In genomic region chr7:75866129-75866496, GRCh38 we compare ENCODE assay signal across 15 cellular contexts. TPM values are rescaled to one million over a fixed set of nuclear protein-coding genes. Genes with fewer than 3 reads are reported as not detected.
DNase-seq lines count a peak whose midpoint lies in the region; ATAC-seq, FAIRE-seq and TF ChIP-seq lines count a peak whose summit lies in the region.
"Had no signal": no experiment of that assay in that cellular context is flagged by ENCODE, and none has a peak within 500 bp of the region (broad histone marks: within the 10 kb centered on the region; RNA-seq: fewer than 3 reads in every experiment).

No MANE protein-coding gene starts in this region.

- TF ChIP-seq RAD21 in H1 (IDR thresholded peaks at IDR 0.05 in 1 of 2, conservative IDR thresholded peaks at IDR 0.05 in 1 of 2; ENCODE audit: low read depth in 2 of 2, low read length in 2 of 2): no peak

- H2AFZ ChIP-seq in H1 (ENCODE audit: low read length): 0 out of 2 replicates have a peak overlapping the region, but pooled peaks have one; percentile 56

- 91% methylated on average over 4 of the region's 4 CpGs; no CpG with 5 or more reads in 1 of the 2 experiments for WGBS in H1 (ENCODE audit: extremely low coverage in 1 of 2, insufficient coverage in 1 of 2, insufficient read length in 1 of 2, insufficient replicate concordance in 2 of 2, low coverage in 1 of 2, low lambda C conversion rate in 2 of 2, missing lambda C conversion rate in 1 of 2), 2 experiments
- 14 to 24% methylated on average over 4 of the region's 4 CpGs for WGBS in pancreas, 2 donors

- no peak overlapping the region for H3K18ac ChIP-seq in H1 (ENCODE audit: extremely low read depth, low read length)

- intact Hi-C loops in pancreas (cut with DNase I): loop anchor here in 2 of 3 donors (5.0 to 10.0 kb wide), 2 partner anchors 156 to 159 kb away; no protein-coding TSS in a partner anchor

- H3K4me3 Mint-ChIP-seq in activated naive CD8-positive, alpha-beta T cell treated with anti-CD3 and anti-CD28 coated beads for 36 hours: no peak overlapping the region
- H3K4me3 Mint-ChIP-seq: nephron progenitor cell had no signal

- H3K36me3 ChIP-seq in H1 (ENCODE audit: control insufficient read depth in 2 of 4, insufficient read depth in 4 of 4, low read length in 3 of 4) (no peaks in the 10 kb centered on the region), pancreas (no peaks in the 10 kb centered on the region)
- H3K36me3 ChIP-seq: transverse colon had no signal

- no peak overlapping the region for H2BK20ac ChIP-seq in H1 (ENCODE audit: low read length)

- H4K91ac ChIP-seq in H1 (replicated peaks; ENCODE audit: insufficient read length, low read length): peak overlapping the region; percentile 15

- H3K56ac ChIP-seq in H1 (replicated peaks; ENCODE audit: insufficient read length, low read depth, low read length): no peak overlapping the region

- no peak overlapping the region for H4K5ac ChIP-seq in H1 (ENCODE audit: insufficient read length, low read depth, low read length)

- H3K4me1 ChIP-seq in H1 (replicated peaks in 1 of 4; ENCODE audit: control insufficient read depth in 3 of 4, insufficient read depth in 4 of 4, low read length in 3 of 4) (peaks cover 0 to 3% (median 2%) of the 10 kb centered on the region in 4 experiments; a peak in 3 of 7 replicates), pancreas (no peaks in the 10 kb centered on the region)

- POLR2A ChIA-PET in H1 (lab: Charles Lee; ENCODE audit: partially characterized antibody): interaction anchor here (0.8 to 1.5 kb wide), 2 partner anchors 13 to 101 kb away, joined by 4 to 6 read pairs; partner anchors contain the start of gene RHBDD2

- H3K4me3 ChIP-seq in H1 (ENCODE audit: extremely low read depth in 1 of 4, insufficient read depth in 2 of 4, low read depth in 3 of 4, low read length in 4 of 4) (no peak overlapping the region), pancreas (no peak overlapping the region)
- H3K4me3 ChIP-seq: transverse colon had no signal

- no peak overlapping the region for H3K23ac ChIP-seq in H1 (ENCODE audit: insufficient read length)

- no peaks in the 10 kb centered on the region for H3K9me3 Mint-ChIP-seq in activated naive CD8-positive, alpha-beta T cell treated with anti-CD3 and anti-CD28 coated beads for 36 hours

- H3K79me2 ChIP-seq in H1 (ENCODE audit: control insufficient read depth in 1 of 2, insufficient read depth in 2 of 2, low read length in 2 of 2): no peaks in the 10 kb centered on the region

- H3K27ac ChIP-seq in H1 (ENCODE audit: low read depth, low read length) (no peak overlapping the region), pancreas (no peak overlapping the region)
- H3K27ac ChIP-seq: 22Rv1, transverse colon had no signal

- H4K20me1 ChIP-seq in H1 (replicated peaks in 1 of 2; ENCODE audit: control insufficient read depth in 1 of 2, insufficient read depth in 2 of 2, low read length in 2 of 2): no peaks in the 10 kb centered on the region

- H3K23me2 ChIP-seq in H1 (ENCODE audit: low read depth, low read length): no peaks in the 10 kb centered on the region

- DNase-seq in DMS 273 (lab: John Stamatoyannopoulos, UW; ENCODE audit: unreplicated experiment) (peak; percentile 64), DMS 273 treated with DMSO at 0.1 percent for 48 hours (lab: John Stamatoyannopoulos, UW) (no peak), M059J (ENCODE audit: low read depth) (peak; percentile 57), H1 (ENCODE audit: low read depth in 1 of 2, low spot score in 2 of 2) (no peak), pancreas (no peak), ureter (ENCODE audit: low spot score) (no peak), NCI-H1417 (lab: John Stamatoyannopoulos, UW) (no peak)
- no peak for DNase-seq in activated naive CD8-positive, alpha-beta T cell treated with anti-CD3 and anti-CD28 coated beads for 36 hours
- DNase-seq: KG1, NCI-H2171 had no signal

- H2BK5ac ChIP-seq in H1 (ENCODE audit: low read depth, low read length): no peak overlapping the region

- H3K9ac ChIP-seq in H1 (replicated peaks in 1 of 4; ENCODE audit: extremely low read depth in 1 of 4, low read depth in 3 of 4, low read length in 3 of 4): no peak overlapping the region

- H3K36me3 Mint-ChIP-seq in activated naive CD8-positive, alpha-beta T cell treated with anti-CD3 and anti-CD28 coated beads for 36 hours: no peaks in the 10 kb centered on the region

- H3K27me3 ChIP-seq in H1 (replicated peaks in 1 of 4; ENCODE audit: control insufficient read depth in 3 of 4, extremely low read depth in 1 of 4, insufficient read depth in 3 of 4, low read length in 3 of 4) (no peaks in the 10 kb centered on the region), pancreas (no peaks in the 10 kb centered on the region)
- H3K27me3 ChIP-seq: transverse colon had no signal

- no peak overlapping the region for H3K27ac Mint-ChIP-seq in activated naive CD8-positive, alpha-beta T cell treated with anti-CD3 and anti-CD28 coated beads for 36 hours
- H3K27ac Mint-ChIP-seq: nephron progenitor cell had no signal

- H3K79me1 ChIP-seq in H1 (ENCODE audit: low read depth, low read length): no peaks in the 10 kb centered on the region

- no peak overlapping the region for H2BK12ac ChIP-seq in H1 (ENCODE audit: low read depth, low read length)

- peaks cover 24% of the 10 kb centered on the region for H3K27me3 Mint-ChIP-seq in activated naive CD8-positive, alpha-beta T cell treated with anti-CD3 and anti-CD28 coated beads for 36 hours

- H2BK15ac ChIP-seq in H1 (ENCODE audit: low read length): no peak overlapping the region; the same call in 1 of the 2 replicates

- TF ChIP-seq CTCF in H1 (IDR thresholded peaks at IDR 0.05; ENCODE audit: control extremely low read depth in 1 of 3, insufficient read depth in 1 of 3, low read depth in 1 of 3, low read length in 3 of 3) (no peak), pancreas (IDR thresholded peaks at IDR 0.05) (no peak)

- H2AK5ac ChIP-seq in H1 (ENCODE audit: low read depth, low read length): no peak overlapping the region

- ATAC-seq in pancreas: peak; percentile 13 to 45 (median 22)

- TF ChIP-seq POLR2A in H1 (IDR thresholded peaks at IDR 0.05; ENCODE audit: control extremely low read depth in 1 of 2, low read depth in 2 of 2, low read length in 2 of 2): no peak

- no peak overlapping the region for H3K4ac ChIP-seq in H1 (replicated peaks; ENCODE audit: insufficient read length, low read depth, low read length)

- TF ChIP-seq EP300 in H1 (IDR thresholded peaks at IDR 0.05; ENCODE audit: borderline replicate concordance in 1 of 2, low read depth in 2 of 2, low read length in 2 of 2): no peak

- H3K4me1 Mint-ChIP-seq in activated naive CD8-positive, alpha-beta T cell treated with anti-CD3 and anti-CD28 coated beads for 36 hours: peaks cover 23% of the 10 kb centered on the region

- H3K9me3 ChIP-seq in H1 (ENCODE audit: insufficient read depth in 2 of 2, low read depth in 1 of 2, low read length in 1 of 2) (no peaks in the 10 kb centered on the region), pancreas (no peaks in the 10 kb centered on the region)
- H3K9me3 ChIP-seq: transverse colon had no signal

- FAIRE-seq in H1 (lab: Jason Lieb, UNC) (no peak), pancreas (lab: Jason Lieb, UNC) (no peak)
- FAIRE-seq: kidney had no signal

- no peak overlapping the region for H4K8ac ChIP-seq in H1 (ENCODE audit: extremely low read depth, insufficient read depth, low read length)

- no peak overlapping the region for H3K4me2 ChIP-seq in H1 (ENCODE audit: insufficient read depth in 1 of 2, low read depth in 2 of 2, low read length in 2 of 2)

- H3K14ac ChIP-seq in H1 (ENCODE audit: insufficient read length): no peak overlapping the region

- H2BK120ac ChIP-seq in H1 (replicated peaks; ENCODE audit: low read depth, low read length): no peak overlapping the region

- CTCF ChIA-PET in H1 (lab: Charles Lee; ENCODE audit: partially characterized antibody): interaction anchor here (0.6 to 4.3 kb wide), 28 partner anchors 9 to 396 kb away, joined by 3 to 57 read pairs (median 5); partner anchors contain the start of gene RHBDD2

RNA-seq across cellular contexts. Expression of gene RHBDD2, which starts 12.7 kb away (rescaled TPM):
- total RNA-seq in M059J (2014; rRNA removed; shearing (Covaris generic)): 81.8 and 92.7 TPM in 2 replicates
- 28.3 and 29.5 TPM in 2 replicates for total RNA-seq in H1 (2021; fragmentation: NEBNext Ultra II Directional; extraction: Animal tissue kit (Norgen Biotek cat#: 25700))
- polyA plus RNA-seq in H1 (2011; rRNA removed) (65.5 and 83.6 TPM in 2 replicates), pancreas (100 to 1,000 TPM in 1 of 2 donors, 10 to 100 TPM in 1; 64.5 to 106 TPM)
- 30.5 TPM for polyA plus RNA-seq in H1 (2011; cell fraction: cytosol; rRNA removed)
- 48.6 TPM for polyA plus RNA-seq in H1 (2011; cell fraction: nucleus; rRNA removed)
- 22.3 to 41.5 TPM (median 36.1 TPM) in 4 replicates for polyA plus RNA-seq in H1 (2012, experiment 1 of 2)
- polyA plus RNA-seq in H1 (2012, experiment 2 of 2): 36.4 TPM
- 36.4 TPM for polyA plus RNA-seq in H1 (2013, experiment 1 of 2)
- polyA plus RNA-seq in H1 (2013, experiment 2 of 2): 40.7 TPM
- 19.9 and 26.2 TPM in 2 replicates for polyA minus RNA-seq in H1 (2011; rRNA and poly(A)+ RNA removed)
- 20.5 TPM for polyA minus RNA-seq in H1 (2011; cell fraction: cytosol; rRNA and poly(A)+ RNA removed)
- 23.4 TPM for polyA minus RNA-seq in H1 (2011; cell fraction: nucleus; rRNA and poly(A)+ RNA removed)
- total RNA-seq in pancreas (10 to 100 TPM; 21.6 to 32.0 (median 25.1) TPM), ureter (82.7 TPM)
- total RNA-seq in activated naive CD8-positive, alpha-beta T cell treated with anti-CD3 and anti-CD28 coated beads for 36 hours: 10 to 100 TPM; 28.0 to 29.6 TPM

RNA-seq across cellular contexts. Expression of gene POR, which starts 48.8 kb away (rescaled TPM):
- 56.8 and 90.1 TPM in 2 replicates for total RNA-seq in M059J (2014; rRNA removed; shearing (Covaris generic))
- total RNA-seq in H1 (2021; fragmentation: NEBNext Ultra II Directional; extraction: Animal tissue kit (Norgen Biotek cat#: 25700)): 127 and 144 TPM in 2 replicates
- polyA plus RNA-seq in H1 (2011; rRNA removed) (98.7 and 213 TPM in 2 replicates), pancreas (10 to 100 TPM; 84.2 to 99.0 TPM)
- 143 TPM for polyA plus RNA-seq in H1 (2011; cell fraction: cytosol; rRNA removed)
- 390 TPM for polyA plus RNA-seq in H1 (2011; cell fraction: nucleus; rRNA removed)
- 65.5 to 111 TPM (median 109 TPM) in 4 replicates for polyA plus RNA-seq in H1 (2012, experiment 1 of 2)
- 172 TPM for polyA plus RNA-seq in H1 (2012, experiment 2 of 2)
- 204 TPM for polyA plus RNA-seq in H1 (2013, experiment 1 of 2)
- 195 TPM for polyA plus RNA-seq in H1 (2013, experiment 2 of 2)
- 51.2 and 71.3 TPM in 2 replicates for polyA minus RNA-seq in H1 (2011; rRNA and poly(A)+ RNA removed)
- 118 TPM for polyA minus RNA-seq in H1 (2011; cell fraction: cytosol; rRNA and poly(A)+ RNA removed)
- polyA minus RNA-seq in H1 (2011; cell fraction: nucleus; rRNA and poly(A)+ RNA removed): 98.3 TPM
- total RNA-seq in pancreas (10 to 100 TPM; 29.7 to 71.6 (median 41.7) TPM), ureter (158 TPM)
- total RNA-seq in activated naive CD8-positive, alpha-beta T cell treated with anti-CD3 and anti-CD28 coated beads for 36 hours: 10 to 100 TPM; 35.4 to 41.3 TPM

RNA-seq across cellular contexts. Expression of gene CCL24, which starts 52.5 kb away (rescaled TPM):
- total RNA-seq in M059J (2014; rRNA removed; shearing (Covaris generic)): not detected in 2 replicates
- not detected in 2 replicates for total RNA-seq in H1 (2021; fragmentation: NEBNext Ultra II Directional; extraction: Animal tissue kit (Norgen Biotek cat#: 25700))
- polyA plus RNA-seq in H1 (2011; rRNA removed) (not detected in 2 replicates), pancreas (not detected)
- not detected for polyA plus RNA-seq in H1 (2011; cell fraction: cytosol; rRNA removed)
- polyA plus RNA-seq in H1 (2011; cell fraction: nucleus; rRNA removed): not detected
- polyA plus RNA-seq in H1 (2012, experiment 1 of 2): not detected in 4 replicates
- not detected for polyA plus RNA-seq in H1 (2012, experiment 2 of 2)
- not detected for polyA plus RNA-seq in H1 (2013, experiment 1 of 2)
- not detected for polyA plus RNA-seq in H1 (2013, experiment 2 of 2)
- polyA minus RNA-seq in H1 (2011; rRNA and poly(A)+ RNA removed): not detected in 2 replicates
- not detected for polyA minus RNA-seq in H1 (2011; cell fraction: cytosol; rRNA and poly(A)+ RNA removed)
- polyA minus RNA-seq in H1 (2011; cell fraction: nucleus; rRNA and poly(A)+ RNA removed): not detected
- total RNA-seq in pancreas (under 1 TPM in 1 of 6 donors, not detected in 5; 0.37 TPM), ureter (not detected)
- total RNA-seq in activated naive CD8-positive, alpha-beta T cell treated with anti-CD3 and anti-CD28 coated beads for 36 hours: not detected
- total RNA-seq: dermis blood vessel endothelial cell, kidney had no signal

Comparison
In these comparisons a context has a peak if more than half of its experiments do, and no peak if none do; other contexts are left out.
1. DNase-seq: peak in DMS 273 (single experiment) and M059J (single experiment); none in DMS 273 treated with DMSO at 0.1 percent for 48 hours (single experiment), H1 (0 of 2), pancreas (0 of 6), ureter (single experiment), NCI-H1417 (0 of 3) and activated naive CD8-positive, alpha-beta T cell treated with anti-CD3 and anti-CD28 coated beads for 36 hours (single experiment).